ENCODE assay signal across 1 cellular context in the genomic region with DNA sequence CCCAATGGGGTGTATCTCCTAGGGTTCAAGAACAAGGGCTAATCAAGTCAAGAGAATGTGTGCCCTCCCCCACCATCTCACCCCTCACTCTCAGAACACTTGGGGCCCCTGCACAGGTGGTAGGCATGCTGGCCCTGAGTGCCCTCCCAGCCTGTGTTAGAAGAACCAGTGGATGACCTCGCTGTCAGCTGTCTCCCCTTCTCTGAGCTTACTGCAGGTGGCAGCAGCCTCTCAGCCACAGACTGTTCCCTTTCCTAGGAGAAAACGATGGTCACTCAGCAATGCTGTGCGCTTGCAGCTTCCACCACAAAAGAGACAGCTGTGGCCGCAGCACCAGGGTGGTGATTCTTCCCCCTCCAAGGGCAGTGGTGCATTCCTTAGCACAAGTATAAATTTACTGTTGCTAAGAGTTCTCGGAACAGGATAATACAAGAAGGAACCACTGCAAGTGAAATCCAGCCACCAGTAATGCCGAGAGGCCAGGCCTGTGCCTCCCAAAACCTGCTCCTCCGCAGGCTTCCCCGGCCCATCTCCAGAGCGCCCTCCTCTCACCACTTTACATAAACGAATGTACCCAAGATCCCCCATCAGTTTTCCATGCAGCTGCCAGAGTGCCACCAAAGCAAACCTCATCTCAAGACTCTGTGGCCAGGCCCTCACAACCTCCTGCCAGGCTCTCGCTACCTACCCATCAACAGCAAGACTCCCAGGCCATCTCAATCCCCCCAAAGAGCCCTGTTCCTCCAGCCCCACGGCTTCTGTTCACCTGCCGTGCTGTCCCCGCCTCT.
TF ChIP-seq lines count a peak whose summit lies in the region.

No MANE protein-coding gene starts in this region.

TF ChIP-seq in HepG2, 621 proteins besides CTCF, POLR2A, EP300 and RAD21 (continued from another document and continues in another):
- TF ChIP-seq, protein P1, sequence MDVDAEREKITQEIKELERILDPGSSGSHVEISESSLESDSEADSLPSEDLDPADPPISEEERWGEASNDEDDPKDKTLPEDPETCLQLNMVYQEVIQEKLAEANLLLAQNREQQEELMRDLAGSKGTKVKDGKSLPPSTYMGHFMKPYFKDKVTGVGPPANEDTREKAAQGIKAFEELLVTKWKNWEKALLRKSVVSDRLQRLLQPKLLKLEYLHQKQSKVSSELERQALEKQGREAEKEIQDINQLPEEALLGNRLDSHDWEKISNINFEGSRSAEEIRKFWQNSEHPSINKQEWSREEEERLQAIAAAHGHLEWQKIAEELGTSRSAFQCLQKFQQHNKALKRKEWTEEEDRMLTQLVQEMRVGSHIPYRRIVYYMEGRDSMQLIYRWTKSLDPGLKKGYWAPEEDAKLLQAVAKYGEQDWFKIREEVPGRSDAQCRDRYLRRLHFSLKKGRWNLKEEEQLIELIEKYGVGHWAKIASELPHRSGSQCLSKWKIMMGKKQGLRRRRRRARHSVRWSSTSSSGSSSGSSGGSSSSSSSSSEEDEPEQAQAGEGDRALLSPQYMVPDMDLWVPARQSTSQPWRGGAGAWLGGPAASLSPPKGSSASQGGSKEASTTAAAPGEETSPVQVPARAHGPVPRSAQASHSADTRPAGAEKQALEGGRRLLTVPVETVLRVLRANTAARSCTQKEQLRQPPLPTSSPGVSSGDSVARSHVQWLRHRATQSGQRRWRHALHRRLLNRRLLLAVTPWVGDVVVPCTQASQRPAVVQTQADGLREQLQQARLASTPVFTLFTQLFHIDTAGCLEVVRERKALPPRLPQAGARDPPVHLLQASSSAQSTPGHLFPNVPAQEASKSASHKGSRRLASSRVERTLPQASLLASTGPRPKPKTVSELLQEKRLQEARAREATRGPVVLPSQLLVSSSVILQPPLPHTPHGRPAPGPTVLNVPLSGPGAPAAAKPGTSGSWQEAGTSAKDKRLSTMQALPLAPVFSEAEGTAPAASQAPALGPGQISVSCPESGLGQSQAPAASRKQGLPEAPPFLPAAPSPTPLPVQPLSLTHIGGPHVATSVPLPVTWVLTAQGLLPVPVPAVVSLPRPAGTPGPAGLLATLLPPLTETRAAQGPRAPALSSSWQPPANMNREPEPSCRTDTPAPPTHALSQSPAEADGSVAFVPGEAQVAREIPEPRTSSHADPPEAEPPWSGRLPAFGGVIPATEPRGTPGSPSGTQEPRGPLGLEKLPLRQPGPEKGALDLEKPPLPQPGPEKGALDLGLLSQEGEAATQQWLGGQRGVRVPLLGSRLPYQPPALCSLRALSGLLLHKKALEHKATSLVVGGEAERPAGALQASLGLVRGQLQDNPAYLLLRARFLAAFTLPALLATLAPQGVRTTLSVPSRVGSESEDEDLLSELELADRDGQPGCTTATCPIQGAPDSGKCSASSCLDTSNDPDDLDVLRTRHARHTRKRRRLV (CRISPR knock-in tag; IDR thresholded peaks at IDR 0.05): no peak
- TF ChIP-seq KDM1A (CRISPR knock-in tag; IDR thresholded peaks at IDR 0.05) (no peak), ZNF180 (CRISPR knock-in tag; IDR thresholded peaks at IDR 0.05; ENCODE audit: borderline replicate concordance, low read depth) (no peak), NRL (CRISPR knock-in tag; IDR thresholded peaks at IDR 0.05; ENCODE audit: borderline replicate concordance) (no peak), ZNF337 (CRISPR knock-in tag; IDR thresholded peaks at IDR 0.05; ENCODE audit: borderline replicate concordance, low read depth) (no peak), TMF1 (CRISPR knock-in tag; IDR thresholded peaks at IDR 0.05; ENCODE audit: low read depth) (no peak), TEAD3 (CRISPR knock-in tag; optimal IDR thresholded peaks at IDR 0.05; ENCODE audit: borderline replicate concordance) (peak; percentile 51), NPAS2 (CRISPR knock-in tag; IDR thresholded peaks at IDR 0.05; ENCODE audit: borderline replicate concordance) (no peak), KDM3A (CRISPR knock-in tag; IDR thresholded peaks at IDR 0.05; ENCODE audit: low read depth) (no peak), MEF2D (CRISPR knock-in tag; IDR thresholded peaks at IDR 0.05) (peak; percentile 61), NR2C2 (CRISPR knock-in tag; IDR thresholded peaks at IDR 0.05; ENCODE audit: borderline replicate concordance) (no peak), HHEX (CRISPR knock-in tag; IDR thresholded peaks at IDR 0.05) (no peak), ZNF350 (CRISPR knock-in tag; IDR thresholded peaks at IDR 0.05; ENCODE audit: borderline replicate concordance, low read depth) (0 out of 2 replicates have a peak, but pooled peaks have one; percentile 15), ZSCAN29 (CRISPR knock-in tag; conservative IDR thresholded peaks at IDR 0.05) (no peak), NFKBIZ (CRISPR knock-in tag; IDR thresholded peaks at IDR 0.05) (no peak), ELF4 (CRISPR knock-in tag; IDR thresholded peaks at IDR 0.05; ENCODE audit: borderline replicate concordance) (no peak), NR2F6 (IDR thresholded peaks at IDR 0.05) (no peak), NR2F6 (CRISPR knock-in tag; IDR thresholded peaks at IDR 0.05) (peak; percentile 63; the same call in 1 of the 2 replicates), ZNF468 (CRISPR knock-in tag; IDR thresholded peaks at IDR 0.05) (no peak), FOXP1 (IDR thresholded peaks at IDR 0.05) (no peak), FOXP1 (CRISPR knock-in tag; IDR thresholded peaks at IDR 0.05) (no peak), SIN3B (IDR thresholded peaks at IDR 0.05; ENCODE audit: low read length) (no peak), ZNF3 (CRISPR knock-in tag; IDR thresholded peaks at IDR 0.05) (no peak), ZNF12 (CRISPR knock-in tag; IDR thresholded peaks at IDR 0.05) (no peak), HNF4G (IDR thresholded peaks at IDR 0.05; ENCODE audit: borderline replicate concordance, low read depth, low read length) (no peak), HNF4G (CRISPR knock-in tag; IDR thresholded peaks at IDR 0.05; ENCODE audit: borderline replicate concordance, low read depth) (no peak), ZNF20 (CRISPR knock-in tag; IDR thresholded peaks at IDR 0.05) (no peak), CBFB (CRISPR knock-in tag; IDR thresholded peaks at IDR 0.05) (0 out of 2 replicates have a peak, but pooled peaks have one; percentile 17), SRY (CRISPR knock-in tag; IDR thresholded peaks at IDR 0.05) (no peak), ATF1 (CRISPR knock-in tag; IDR thresholded peaks at IDR 0.05) (no peak), ZNF234 (CRISPR knock-in tag; conservative IDR thresholded peaks at IDR 0.05) (no peak), FOXM1 (CRISPR knock-in tag; IDR thresholded peaks at IDR 0.05) (no peak), NCOR1 (IDR thresholded peaks at IDR 0.05; ENCODE audit: borderline replicate concordance, low read length) (no peak), ZNF382 (CRISPR knock-in tag; IDR thresholded peaks at IDR 0.05; ENCODE audit: borderline replicate concordance) (no peak), ZBTB42 (CRISPR knock-in tag; IDR thresholded peaks at IDR 0.05) (no peak), HDAC2 (CRISPR knock-in tag; IDR thresholded peaks at IDR 0.05) (peak; percentile 31; the same call in 1 of the 2 replicates), SRSF1 (optimal IDR thresholded peaks at IDR 0.05; ENCODE audit: low read depth, low read length) (no peak)
- TF ChIP-seq, protein P2, sequence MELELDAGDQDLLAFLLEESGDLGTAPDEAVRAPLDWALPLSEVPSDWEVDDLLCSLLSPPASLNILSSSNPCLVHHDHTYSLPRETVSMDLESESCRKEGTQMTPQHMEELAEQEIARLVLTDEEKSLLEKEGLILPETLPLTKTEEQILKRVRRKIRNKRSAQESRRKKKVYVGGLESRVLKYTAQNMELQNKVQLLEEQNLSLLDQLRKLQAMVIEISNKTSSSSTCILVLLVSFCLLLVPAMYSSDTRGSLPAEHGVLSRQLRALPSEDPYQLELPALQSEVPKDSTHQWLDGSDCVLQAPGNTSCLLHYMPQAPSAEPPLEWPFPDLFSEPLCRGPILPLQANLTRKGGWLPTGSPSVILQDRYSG (CRISPR knock-in tag; IDR thresholded peaks at IDR 0.05): no peak
- TF ChIP-seq, protein P3, sequence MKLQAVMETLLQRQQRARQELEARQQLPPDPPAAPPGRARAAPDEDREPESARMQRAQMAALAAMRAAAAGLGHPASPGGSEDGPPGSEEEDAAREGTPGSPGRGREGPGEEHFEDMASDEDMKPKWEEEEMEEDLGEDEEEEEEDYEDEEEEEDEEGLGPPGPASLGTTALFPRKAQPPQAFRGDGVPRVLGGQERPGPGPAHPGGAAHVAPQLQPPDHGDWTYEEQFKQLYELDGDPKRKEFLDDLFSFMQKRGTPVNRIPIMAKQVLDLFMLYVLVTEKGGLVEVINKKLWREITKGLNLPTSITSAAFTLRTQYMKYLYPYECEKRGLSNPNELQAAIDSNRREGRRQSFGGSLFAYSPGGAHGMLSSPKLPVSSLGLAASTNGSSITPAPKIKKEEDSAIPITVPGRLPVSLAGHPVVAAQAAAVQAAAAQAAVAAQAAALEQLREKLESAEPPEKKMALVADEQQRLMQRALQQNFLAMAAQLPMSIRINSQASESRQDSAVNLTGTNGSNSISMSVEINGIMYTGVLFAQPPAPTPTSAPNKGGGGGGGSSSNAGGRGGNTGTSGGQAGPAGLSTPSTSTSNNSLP (IDR thresholded peaks at IDR 0.05; ENCODE audit: low read depth, low read length): no peak
- TF ChIP-seq, protein P4, sequence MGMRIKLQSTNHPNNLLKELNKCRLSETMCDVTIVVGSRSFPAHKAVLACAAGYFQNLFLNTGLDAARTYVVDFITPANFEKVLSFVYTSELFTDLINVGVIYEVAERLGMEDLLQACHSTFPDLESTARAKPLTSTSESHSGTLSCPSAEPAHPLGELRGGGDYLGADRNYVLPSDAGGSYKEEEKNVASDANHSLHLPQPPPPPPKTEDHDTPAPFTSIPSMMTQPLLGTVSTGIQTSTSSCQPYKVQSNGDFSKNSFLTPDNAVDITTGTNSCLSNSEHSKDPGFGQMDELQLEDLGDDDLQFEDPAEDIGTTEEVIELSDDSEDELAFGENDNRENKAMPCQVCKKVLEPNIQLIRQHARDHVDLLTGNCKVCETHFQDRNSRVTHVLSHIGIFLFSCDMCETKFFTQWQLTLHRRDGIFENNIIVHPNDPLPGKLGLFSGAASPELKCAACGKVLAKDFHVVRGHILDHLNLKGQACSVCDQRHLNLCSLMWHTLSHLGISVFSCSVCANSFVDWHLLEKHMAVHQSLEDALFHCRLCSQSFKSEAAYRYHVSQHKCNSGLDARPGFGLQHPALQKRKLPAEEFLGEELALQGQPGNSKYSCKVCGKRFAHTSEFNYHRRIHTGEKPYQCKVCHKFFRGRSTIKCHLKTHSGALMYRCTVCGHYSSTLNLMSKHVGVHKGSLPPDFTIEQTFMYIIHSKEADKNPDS (CRISPR knock-in tag; IDR thresholded peaks at IDR 0.05): no peak
- TF ChIP-seq, protein P5, sequence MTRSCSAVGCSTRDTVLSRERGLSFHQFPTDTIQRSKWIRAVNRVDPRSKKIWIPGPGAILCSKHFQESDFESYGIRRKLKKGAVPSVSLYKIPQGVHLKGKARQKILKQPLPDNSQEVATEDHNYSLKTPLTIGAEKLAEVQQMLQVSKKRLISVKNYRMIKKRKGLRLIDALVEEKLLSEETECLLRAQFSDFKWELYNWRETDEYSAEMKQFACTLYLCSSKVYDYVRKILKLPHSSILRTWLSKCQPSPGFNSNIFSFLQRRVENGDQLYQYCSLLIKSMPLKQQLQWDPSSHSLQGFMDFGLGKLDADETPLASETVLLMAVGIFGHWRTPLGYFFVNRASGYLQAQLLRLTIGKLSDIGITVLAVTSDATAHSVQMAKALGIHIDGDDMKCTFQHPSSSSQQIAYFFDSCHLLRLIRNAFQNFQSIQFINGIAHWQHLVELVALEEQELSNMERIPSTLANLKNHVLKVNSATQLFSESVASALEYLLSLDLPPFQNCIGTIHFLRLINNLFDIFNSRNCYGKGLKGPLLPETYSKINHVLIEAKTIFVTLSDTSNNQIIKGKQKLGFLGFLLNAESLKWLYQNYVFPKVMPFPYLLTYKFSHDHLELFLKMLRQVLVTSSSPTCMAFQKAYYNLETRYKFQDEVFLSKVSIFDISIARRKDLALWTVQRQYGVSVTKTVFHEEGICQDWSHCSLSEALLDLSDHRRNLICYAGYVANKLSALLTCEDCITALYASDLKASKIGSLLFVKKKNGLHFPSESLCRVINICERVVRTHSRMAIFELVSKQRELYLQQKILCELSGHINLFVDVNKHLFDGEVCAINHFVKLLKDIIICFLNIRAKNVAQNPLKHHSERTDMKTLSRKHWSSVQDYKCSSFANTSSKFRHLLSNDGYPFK (CRISPR knock-in tag; IDR thresholded peaks at IDR 0.05; ENCODE audit: borderline replicate concordance): no peak
- TF ChIP-seq, protein P6, sequence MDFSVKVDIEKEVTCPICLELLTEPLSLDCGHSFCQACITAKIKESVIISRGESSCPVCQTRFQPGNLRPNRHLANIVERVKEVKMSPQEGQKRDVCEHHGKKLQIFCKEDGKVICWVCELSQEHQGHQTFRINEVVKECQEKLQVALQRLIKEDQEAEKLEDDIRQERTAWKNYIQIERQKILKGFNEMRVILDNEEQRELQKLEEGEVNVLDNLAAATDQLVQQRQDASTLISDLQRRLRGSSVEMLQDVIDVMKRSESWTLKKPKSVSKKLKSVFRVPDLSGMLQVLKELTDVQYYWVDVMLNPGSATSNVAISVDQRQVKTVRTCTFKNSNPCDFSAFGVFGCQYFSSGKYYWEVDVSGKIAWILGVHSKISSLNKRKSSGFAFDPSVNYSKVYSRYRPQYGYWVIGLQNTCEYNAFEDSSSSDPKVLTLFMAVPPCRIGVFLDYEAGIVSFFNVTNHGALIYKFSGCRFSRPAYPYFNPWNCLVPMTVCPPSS (IDR thresholded peaks at IDR 0.05): no peak
- TF ChIP-seq, protein P7, sequence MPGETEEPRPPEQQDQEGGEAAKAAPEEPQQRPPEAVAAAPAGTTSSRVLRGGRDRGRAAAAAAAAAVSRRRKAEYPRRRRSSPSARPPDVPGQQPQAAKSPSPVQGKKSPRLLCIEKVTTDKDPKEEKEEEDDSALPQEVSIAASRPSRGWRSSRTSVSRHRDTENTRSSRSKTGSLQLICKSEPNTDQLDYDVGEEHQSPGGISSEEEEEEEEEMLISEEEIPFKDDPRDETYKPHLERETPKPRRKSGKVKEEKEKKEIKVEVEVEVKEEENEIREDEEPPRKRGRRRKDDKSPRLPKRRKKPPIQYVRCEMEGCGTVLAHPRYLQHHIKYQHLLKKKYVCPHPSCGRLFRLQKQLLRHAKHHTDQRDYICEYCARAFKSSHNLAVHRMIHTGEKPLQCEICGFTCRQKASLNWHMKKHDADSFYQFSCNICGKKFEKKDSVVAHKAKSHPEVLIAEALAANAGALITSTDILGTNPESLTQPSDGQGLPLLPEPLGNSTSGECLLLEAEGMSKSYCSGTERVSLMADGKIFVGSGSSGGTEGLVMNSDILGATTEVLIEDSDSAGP (CRISPR knock-in tag; IDR thresholded peaks at IDR 0.05; ENCODE audit: borderline replicate concordance): peak; percentile 72; the same call in 1 of the 2 replicates
- TF ChIP-seq, protein P8, sequence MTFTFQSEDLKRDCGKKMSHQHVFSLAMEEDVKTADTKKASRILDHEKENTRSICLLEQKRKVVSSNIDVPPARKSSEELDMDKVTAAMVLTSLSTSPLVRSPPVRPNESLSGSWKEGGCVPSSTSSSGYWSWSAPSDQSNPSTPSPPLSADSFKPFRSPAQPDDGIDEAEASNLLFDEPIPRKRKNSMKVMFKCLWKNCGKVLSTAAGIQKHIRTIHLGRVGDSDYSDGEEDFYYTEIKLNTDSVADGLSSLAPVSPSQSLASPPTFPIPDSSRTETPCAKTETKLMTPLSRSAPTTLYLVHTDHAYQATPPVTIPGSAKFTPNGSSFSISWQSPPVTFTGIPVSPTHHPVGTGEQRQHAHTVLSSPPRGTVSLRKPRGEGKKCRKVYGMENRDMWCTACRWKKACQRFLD (CRISPR knock-in tag; IDR thresholded peaks at IDR 0.05; ENCODE audit: borderline replicate concordance): no peak
